In genomic region chr1:247212914-247213617, GRCh38 we compare ENCODE assay signal across 35 cellular contexts. TPM values are rescaled to one million over a fixed set of nuclear protein-coding genes. Genes with fewer than 3 reads are reported as not detected.
A peak's percentile ranks its signal among the peaks of the same experiment; 100 is the strongest.
DNase-seq lines count a peak whose midpoint lies in the region; FAIRE-seq and TF ChIP-seq lines count a peak whose summit lies in the region.
"Had no signal": no experiment of that assay in that cellular context is flagged by ENCODE, and none has a peak within 500 bp of the region (broad histone marks: within the 10 kb centered on the region; RNA-seq: fewer than 3 reads in every experiment).

No MANE protein-coding gene starts in this region.

- H3K9me3 ChIP-seq in mammary epithelial cell (replicated peaks; ENCODE audit: insufficient read depth, low read length) (no peaks in the 10 kb centered on the region), astrocyte (ENCODE audit: insufficient read depth, low read depth, low read length) (no peaks in the 10 kb centered on the region), suprapubic skin (no peaks in the 10 kb centered on the region)
- H3K9me3 ChIP-seq: adrenal gland, SK-N-SH, tibial artery had no signal

- dilution Hi-C loops in mammary epithelial cell (cut with HindIII; ENCODE audit: low sequenced_read_pairs): no loop called here

- H3K4me3 ChIP-seq in mammary epithelial cell (replicated peaks in 1 of 3; ENCODE audit: insufficient read depth in 1 of 3, low read depth in 2 of 3, low read length in 3 of 3) (no peak overlapping the region), KMS-11 (IDR thresholded peaks at IDR 0.05; ENCODE audit: insufficient read depth, low read depth, low read length) (no peak overlapping the region), astrocyte (ENCODE audit: insufficient read depth, low read depth, low read length) (no peak overlapping the region), suprapubic skin (no peak overlapping the region)
- H3K4me3 ChIP-seq: adrenal gland, BLaER1, lung, skin epidermis, tibial artery had no signal

- POLR2A ChIA-PET in MCF 10A (lab: Yijun Ruan, JAX): interaction anchor here (0.7 to 5.3 kb wide), 5 partner anchors 9 to 119 kb away, joined by 3 to 53 read pairs (median 4); partner anchors contain the start of genes ZNF496 and ZNF669

- no peak for TF ChIP-seq EP300 in suprapubic skin (IDR thresholded peaks at IDR 0.05)

- H3K4me3 Mint-ChIP-seq in MCF 10A (ENCODE audit: unreplicated experiment) (no peak overlapping the region), astrocyte (ENCODE audit: unreplicated experiment) (no peak overlapping the region)
- H3K4me3 Mint-ChIP-seq: activated T-cell treated with anti-CD3 and anti-CD28 coated beads, Interleukin-2, amount 50 U/mL, for 24 hours; nephron progenitor cell had no signal

- FAIRE-seq in astrocyte (lab: Jason Lieb, UNC) (peak; percentile 34), RCC 7860 (lab: Jason Lieb, UNC) (no peak)
- FAIRE-seq: H1 had no signal

- H3K27ac Mint-ChIP-seq in MCF 10A (ENCODE audit: low read depth, unreplicated experiment): no peak overlapping the region
- no peak overlapping the region for H3K27ac Mint-ChIP-seq in astrocyte (ENCODE audit: unreplicated experiment)
- H3K27ac Mint-ChIP-seq: activated T-cell treated with anti-CD3 and anti-CD28 coated beads, Interleukin-2, amount 50 U/mL, for 24 hours; nephron progenitor cell; stimulated activated naive CD8-positive, alpha-beta T cell treated with anti-CD3 and anti-CD28 coated beads, Interleukin-15, amount 100 ng/mL, for 72 hours had no signal

- H3K36me3 Mint-ChIP-seq in MCF 10A (ENCODE audit: insufficient read depth, unreplicated experiment) (no peaks in the 10 kb centered on the region), astrocyte (ENCODE audit: low read depth, unreplicated experiment) (peaks cover 5% of the 10 kb centered on the region)

- H3K79me2 ChIP-seq in mammary epithelial cell (ENCODE audit: insufficient read depth, low read length) (peaks cover 26% of the 10 kb centered on the region), KMS-11 (ENCODE audit: insufficient read depth, low read depth) (peaks cover 26% of the 10 kb centered on the region), astrocyte (ENCODE audit: insufficient read depth, low read length) (peaks cover 27% of the 10 kb centered on the region)

- peaks cover 16% of the 10 kb centered on the region for H3K4me1 Mint-ChIP-seq in MCF 10A (ENCODE audit: insufficient read depth, unreplicated experiment)
- peaks cover 17% of the 10 kb centered on the region for H3K4me1 Mint-ChIP-seq in astrocyte (ENCODE audit: low read depth, unreplicated experiment)

- WGBS in mammary epithelial cell (ENCODE audit: low coverage, missing lambda C conversion rate): 0% methylated on average over 1 of the region's 1 CpG
- WGBS in suprapubic skin: 47% methylated on average over 1 of the region's 1 CpG

- H2AFZ ChIP-seq in mammary epithelial cell (ENCODE audit: low read depth, low read length) (no peak overlapping the region), KMS-11 (ENCODE audit: low read depth) (no peak overlapping the region), astrocyte (ENCODE audit: low read depth, low read length) (no peak overlapping the region)

- H3K27me3 ChIP-seq in mammary epithelial cell (ENCODE audit: insufficient read depth, low read length) (peaks cover 3% of the 10 kb centered on the region), KMS-11 (ENCODE audit: insufficient read depth, low read depth) (no peaks in the 10 kb centered on the region), astrocyte (ENCODE audit: insufficient read depth, low read length) (no peaks in the 10 kb centered on the region), suprapubic skin (peaks cover 2% of the 10 kb centered on the region)
- H3K27me3 ChIP-seq: adrenal gland, BLaER1, tibial artery had no signal

- H3K9ac ChIP-seq in mammary epithelial cell (ENCODE audit: insufficient read depth, low read length) (no peak overlapping the region), KMS-11 (peak overlapping the region; percentile 15; the same call in 1 of the 2 replicates), astrocyte (ENCODE audit: low read length) (no peak overlapping the region)
- H3K9ac ChIP-seq: BLaER1, SK-N-SH had no signal

- H4K20me1 ChIP-seq in mammary epithelial cell (ENCODE audit: insufficient read depth, low read length) (peaks cover 1% of the 10 kb centered on the region), KMS-11 (ENCODE audit: insufficient read depth) (no peaks in the 10 kb centered on the region), astrocyte (ENCODE audit: insufficient read depth, low read length) (peaks cover 16% of the 10 kb centered on the region)

- in situ Hi-C loops in mammary epithelial cell (cut with MboI; ENCODE audit: low sequenced_read_pairs in 2 of 2): no loop called here

- intact Hi-C loops in MCF 10A (cut with micrococcal nuclease): no loop called here
- intact Hi-C loops in mammary epithelial cell (cut with micrococcal nuclease): loop anchor here (5.0 kb wide), 1 partner anchor 119 kb away; the partner anchor contains the start of gene ZNF496

- no peak for TF ChIP-seq POLR2A in suprapubic skin (IDR thresholded peaks at IDR 0.05)

- BruUV-seq in MCF 10A (replicated peaks; lab: Mats Ljungman, UMichigan): no TSS peak
- no TSS peak for BruUV-seq in mammary epithelial cell (replicated peaks; lab: Mats Ljungman, UMichigan)

- H3K4me2 ChIP-seq in mammary epithelial cell (ENCODE audit: insufficient read depth, low read depth, low read length): no peak overlapping the region
- H3K4me2 ChIP-seq in KMS-11: peak overlapping the region; percentile 65
- no peak overlapping the region for H3K4me2 ChIP-seq in astrocyte (ENCODE audit: low read length)
- H3K4me2 ChIP-seq: BLaER1, SK-N-SH had no signal

- CTCF ChIA-PET in MCF 10A (lab: Yijun Ruan, JAX) (interaction anchor here (1.1 to 1.3 kb wide), 4 partner anchors 13 to 306 kb away, joined by 3 to 4 read pairs (median 3); no protein-coding TSS in a partner anchor), mammary epithelial cell (lab: Charles Lee; ENCODE audit: low non-redundant PET) (no interaction called here)

- H3K27ac ChIP-seq in mammary epithelial cell (ENCODE audit: insufficient read depth, low read depth, low read length) (no peak overlapping the region), KMS-11 (peak overlapping the region; percentile 73), astrocyte (ENCODE audit: low read depth, low read length) (no peak overlapping the region), suprapubic skin (no peak overlapping the region)
- H3K27ac ChIP-seq: adrenal gland, BLaER1, skin epidermis had no signal

- no peak for TF ChIP-seq CTCF in MCF 10A (IDR thresholded peaks at IDR 0.05; ENCODE audit: unreplicated experiment)
- TF ChIP-seq CTCF in mammary epithelial cell (conservative IDR thresholded peaks at IDR 0.05 in 1 of 2, IDR thresholded peaks at IDR 0.05 in 1 of 2; ENCODE audit: extremely low read depth in 1 of 2, insufficient read depth in 1 of 2, low read depth in 1 of 2, low read length in 2 of 2): no peak
- no peak for TF ChIP-seq CTCF in KMS-11 (conservative IDR thresholded peaks at IDR 0.05; ENCODE audit: low read depth, low read length)
- TF ChIP-seq CTCF in astrocyte (IDR thresholded peaks at IDR 0.05; ENCODE audit: insufficient read depth, low read depth, low read length): no peak
- TF ChIP-seq CTCF in suprapubic skin (IDR thresholded peaks at IDR 0.05): no peak

- DNase-seq in MCF 10A (ENCODE audit: unreplicated experiment) (peak; percentile 24), mammary epithelial cell (no peak), astrocyte (ENCODE audit: low read depth) (no peak), suprapubic skin (ENCODE audit: low spot score in 2 of 2) (no peak), RCC 7860 (ENCODE audit: low spot score) (no peak), NCI-H2196 (lab: John Stamatoyannopoulos, UW; ENCODE audit: unreplicated experiment) (no peak), NCI-H1105 treated with DMSO at 0.1 percent for 48 hours (lab: John Stamatoyannopoulos, UW) (no peak)
- DNase-seq: ACHN; activated CD8-positive, alpha-beta memory T cell treated with anti-CD3 and anti-CD28 coated beads for 24 hours; activated T-cell treated with anti-CD3 and anti-CD28 coated beads, Interleukin-2, amount 50 U/mL, for 24 hours; adrenal gland; Calu3; DND-41; effector CD4-positive, alpha-beta T cell; head of caudate nucleus; IMR-90; kidney glomerular epithelial cell; NCI-H1417; NCI-H2029 treated with DMSO at 0.1 percent for 48 hours; NCI-H345; NCI-H748 treated with DMSO at 0.1 percent for 48 hours; nephron progenitor cell; SK-N-SH; stimulated activated naive CD8-positive, alpha-beta T cell treated with anti-CD3 and anti-CD28 coated beads, Interleukin-15, amount 100 ng/mL, for 72 hours; tibial artery had no signal

- H3K36me3 ChIP-seq in mammary epithelial cell (ENCODE audit: insufficient read depth, low read length) (no peaks in the 10 kb centered on the region), KMS-11 (ENCODE audit: insufficient read depth) (0 out of 2 replicates have a peak, but pooled peaks cover 6% of the 10 kb centered on the region), astrocyte (ENCODE audit: insufficient read depth, low read length) (no peaks in the 10 kb centered on the region), suprapubic skin (no peaks in the 10 kb centered on the region)
- H3K36me3 ChIP-seq: adrenal gland, tibial artery had no signal

- no peaks in the 10 kb centered on the region for H3K9me3 Mint-ChIP-seq in MCF 10A (ENCODE audit: unreplicated experiment)
- H3K9me3 Mint-ChIP-seq in astrocyte (ENCODE audit: unreplicated experiment): peaks cover 2% of the 10 kb centered on the region
- H3K9me3 Mint-ChIP-seq: activated T-cell treated with anti-CD3 and anti-CD28 coated beads, Interleukin-2, amount 50 U/mL, for 24 hours had no signal

- H3K4me1 ChIP-seq in mammary epithelial cell (ENCODE audit: insufficient read depth, low read length) (peaks cover 8% of the 10 kb centered on the region), KMS-11 (ENCODE audit: low read depth, poor library complexity, severe bottlenecking) (peaks cover 86% of the 10 kb centered on the region), astrocyte (ENCODE audit: insufficient read depth, low read length) (peaks cover 9% of the 10 kb centered on the region), suprapubic skin (peaks cover 20% of the 10 kb centered on the region)

- H3K27me3 Mint-ChIP-seq in MCF 10A (ENCODE audit: insufficient read depth, unreplicated experiment) (peaks cover 49% of the 10 kb centered on the region), astrocyte (ENCODE audit: low read depth, unreplicated experiment) (peaks cover 2% of the 10 kb centered on the region)
- H3K27me3 Mint-ChIP-seq: activated T-cell treated with anti-CD3 and anti-CD28 coated beads, Interleukin-2, amount 50 U/mL, for 24 hours; stimulated activated naive CD8-positive, alpha-beta T cell treated with anti-CD3 and anti-CD28 coated beads, Interleukin-15, amount 100 ng/mL, for 72 hours had no signal

RNA-seq across cellular contexts. Expression of gene ZNF124, which starts 41.2 kb away (rescaled TPM):
- total RNA-seq in MCF 10A (2022) (18.1 and 18.8 TPM in 2 replicates), mammary epithelial cell (10 to 100 TPM in 1 of 2 donors, 1 to 10 TPM in 1; 8.2 to 39.5 TPM), astrocyte (28.6 and 36.5 TPM in 2 replicates), suprapubic skin (10 to 100 TPM; 12.6 to 15.1 (median 14.4) TPM)
- polyA plus RNA-seq in mammary epithelial cell: 3.2 TPM
- polyA minus RNA-seq in mammary epithelial cell: not detected

RNA-seq across cellular contexts. Expression of gene VN1R5, which starts 42.8 kb away (rescaled TPM):
- not detected in 2 replicates for total RNA-seq in MCF 10A (2022)
- not detected for total RNA-seq in mammary epithelial cell
- not detected for polyA plus RNA-seq in mammary epithelial cell
- not detected for polyA minus RNA-seq in mammary epithelial cell
- total RNA-seq in astrocyte: not detected in 2 replicates
- total RNA-seq in suprapubic skin: not detected
- total RNA-seq: adrenal gland, Calu3, epithelial cell of proximal tubule, fibroblast of villous mesenchyme, H1, IMR-90, lung, M059J, mucosa of gallbladder, osteocyte had no signal
- polyA plus RNA-seq: adrenal gland, H1, IMR-90, lung, SK-N-SH had no signal
